ENCODE assay signal across 12 cellular contexts in genomic region chr22:24304067-24304675, GRCh38. TPM values are rescaled to one million over a fixed set of nuclear protein-coding genes. Genes with fewer than 3 reads are reported as not detected.
DNase-seq lines count a peak whose midpoint lies in the region; ATAC-seq, FAIRE-seq and TF ChIP-seq lines count a peak whose summit lies in the region.
"Had no signal": no experiment of that assay in that cellular context is flagged by ENCODE, and none has a peak within 500 bp of the region (broad histone marks: within the 10 kb centered on the region; RNA-seq: fewer than 3 reads in every experiment).

No MANE protein-coding gene starts in this region.

- peak overlapping the region in 2 of 3 experiments; percentile 92 to 95 for H3K27ac Mint-ChIP-seq in nephron

- no peak overlapping the region for H3K4me3 ChIP-seq in BLaER1 treated with 17β-estradiol and CSF1 and Interleukin-3, amounts not matched to agents 10 nM and 100 nM
- H3K4me3 ChIP-seq in Jurkat, Clone E6-1 (ENCODE audit: low read length) = no peak overlapping the region
- H3K4me3 ChIP-seq in endothelial cell of umbilical vein (replicated peaks in 1 of 3; ENCODE audit: insufficient read depth in 1 of 3, low read depth in 1 of 3, low read length in 3 of 3) (no peak overlapping the region), brain microvascular endothelial cell (ENCODE audit: low read depth, low read length) (no peak overlapping the region)
- H3K4me3 ChIP-seq: GM12878 had no signal

- H4K20me1 ChIP-seq in BLaER1 treated with 17β-estradiol and CSF1 and Interleukin-3, amounts not matched to agents 10 nM and 100 nM = peaks cover 15 to 81% (median 50%) of the 10 kb centered on the region in 11 experiments; a peak in 19 of 22 replicates
- H4K20me1 ChIP-seq in endothelial cell of umbilical vein (replicated peaks; ENCODE audit: control insufficient read depth, extremely low read depth, insufficient read depth, low read length) = no peaks in the 10 kb centered on the region

- peaks cover 56% of the 10 kb centered on the region for H3K79me2 ChIP-seq in endothelial cell of umbilical vein (ENCODE audit: control insufficient read depth, insufficient read depth, low read length)
- H3K79me2 ChIP-seq: parathyroid adenoma had no signal

- dilution Hi-C loops in endothelial cell of umbilical vein (cut with MboI; ENCODE audit: extremely low pct_ligation_motif_present, low sequenced_read_pairs) = no loop called here

- H3K9me1 ChIP-seq in endothelial cell of umbilical vein (replicated peaks; ENCODE audit: control insufficient read depth, extremely low read depth, insufficient read depth, low read length) = no peaks in the 10 kb centered on the region

- H3K4me1 Mint-ChIP-seq in nephron = peaks cover 28% of the 10 kb centered on the region

- H3K4me2 ChIP-seq in BLaER1 treated with 17β-estradiol and CSF1 and Interleukin-3, amounts not matched to agents 10 nM and 100 nM = peak overlapping the region; percentile 73 to 97 (median 86)
- H3K4me2 ChIP-seq in endothelial cell of umbilical vein (ENCODE audit: insufficient read depth, low read length) = peak overlapping the region; percentile 94
- H3K4me2 ChIP-seq: SK-N-SH had no signal

- peak; percentile 55 for DNase-seq in Jurkat, Clone E6-1 (ENCODE audit: low read depth, low spot score)
- no peak for DNase-seq in endothelial cell of umbilical vein (ENCODE audit: low read depth, low spot score)
- DNase-seq in brain microvascular endothelial cell = no peak
- no peak for DNase-seq in NOMO-1 treated with DMSO at 0.1 percent for 48 hours (lab: John Stamatoyannopoulos, UW; ENCODE audit: unreplicated experiment)
- DNase-seq in putamen (ENCODE audit: low spot score) = no peak
- DNase-seq: activated CD4-positive, alpha-beta T cell treated with anti-CD3 and anti-CD28 coated beads, Interleukin-2, amount 50 U/mL, for 4 hours; SK-N-SH had no signal

- no peak overlapping the region for H3K4me3 Mint-ChIP-seq in nephron

- H3K4me1 ChIP-seq in BLaER1 treated with 17β-estradiol and CSF1 and Interleukin-3, amounts not matched to agents 10 nM and 100 nM = peaks cover 38 to 60% (median 49%) of the 10 kb centered on the region in 10 experiments
- H3K4me1 ChIP-seq in endothelial cell of umbilical vein (ENCODE audit: control insufficient read depth, extremely low read depth, insufficient read depth, low read length) = peaks cover 39% of the 10 kb centered on the region
- H3K4me1 ChIP-seq: parathyroid adenoma had no signal

- H3K27ac ChIP-seq in BLaER1 treated with 17β-estradiol and CSF1 and Interleukin-3, amounts not matched to agents 10 nM and 100 nM = no peak overlapping the region
- H3K27ac ChIP-seq in endothelial cell of umbilical vein (ENCODE audit: insufficient read depth, low read depth, low read length) = peak overlapping the region; percentile 89
- no peak overlapping the region for H3K27ac ChIP-seq in brain microvascular endothelial cell
- H3K27ac ChIP-seq: parathyroid adenoma had no signal

- peaks cover 0 to 14% (median 11%) of the 10 kb centered on the region in 11 experiments; a peak in 15 of 22 replicates for H3K9me3 ChIP-seq in BLaER1 treated with 17β-estradiol and CSF1 and Interleukin-3, amounts not matched to agents 10 nM and 100 nM (replicated peaks in 1 of 11)
- no peaks in the 10 kb centered on the region for H3K9me3 ChIP-seq in endothelial cell of umbilical vein (replicated peaks; ENCODE audit: control insufficient read depth, insufficient read depth, low read length)
- H3K9me3 ChIP-seq: SK-N-SH had no signal

- H3K9me3 Mint-ChIP-seq in nephron = peaks cover 8% of the 10 kb centered on the region

- FAIRE-seq in endothelial cell of umbilical vein (lab: Jason Lieb, UNC) = no peak
- FAIRE-seq: GM12878 had no signal

- H3K27me3 ChIP-seq in BLaER1 treated with 17β-estradiol and CSF1 and Interleukin-3, amounts not matched to agents 10 nM and 100 nM = no peaks in the 10 kb centered on the region
- no peaks in the 10 kb centered on the region for H3K27me3 ChIP-seq in endothelial cell of umbilical vein (ENCODE audit: control insufficient read depth in 2 of 2, insufficient read depth in 2 of 2, low read length in 2 of 2)
- no peaks in the 10 kb centered on the region for H3K27me3 ChIP-seq in brain microvascular endothelial cell (replicated peaks)

- POLR2A ChIA-PET in endothelial cell of umbilical vein (lab: Charles Lee) = no interaction called here

- H3K36me3 ChIP-seq in BLaER1 treated with 17β-estradiol and CSF1 and Interleukin-3, amounts not matched to agents 10 nM and 100 nM = peaks cover 48 to 89% (median 64%) of the 10 kb centered on the region in 11 experiments
- H3K36me3 ChIP-seq in endothelial cell of umbilical vein (ENCODE audit: control insufficient read depth in 2 of 2, extremely low read depth in 1 of 2, insufficient read depth in 2 of 2, low read length in 2 of 2) = no peaks in the 10 kb centered on the region
- peaks cover 21% of the 10 kb centered on the region for H3K36me3 ChIP-seq in brain microvascular endothelial cell (replicated peaks)

- intact Hi-C loops in endothelial cell of umbilical vein (cut with micrococcal nuclease) = no loop called here

- BruUV-seq in endothelial cell of umbilical vein (replicated peaks; lab: Mats Ljungman, UMichigan) = no TSS peak

- H3K27me3 Mint-ChIP-seq in nephron (ENCODE audit: low read depth) = no peaks in the 10 kb centered on the region

- no peak for TF ChIP-seq POLR2A in endothelial cell of umbilical vein (IDR thresholded peaks at IDR 0.05; ENCODE audit: low read depth, low read length)

- CTCF ChIA-PET in endothelial cell of umbilical vein (lab: Charles Lee) = interaction anchor here (0.6 kb wide), 1 partner anchor 102 kb away, joined by 3 read pairs; no protein-coding TSS in a partner anchor

- H2AFZ ChIP-seq in endothelial cell of umbilical vein (ENCODE audit: low read depth, low read length) = no peak overlapping the region
- H2AFZ ChIP-seq: parathyroid adenoma had no signal

- in situ Hi-C loops in brain microvascular endothelial cell (cut with HindIII; ENCODE audit: low pct_ligation_motif_present, low sequenced_read_pairs) = no loop called here

- no peak overlapping the region for H3K9ac ChIP-seq in BLaER1 treated with 17β-estradiol and CSF1 and Interleukin-3, amounts not matched to agents 10 nM and 100 nM
- H3K9ac ChIP-seq in endothelial cell of umbilical vein (replicated peaks; ENCODE audit: extremely low read depth, insufficient read depth, low read length) = no peak overlapping the region
- H3K9ac ChIP-seq: parathyroid adenoma, SK-N-SH had no signal

- H3K36me3 Mint-ChIP-seq in nephron (ENCODE audit: low read depth) = peaks cover 79% of the 10 kb centered on the region

- ATAC-seq in GM21381 (IDR thresholded peaks at IDR 0.05; ENCODE audit: unreplicated experiment) = no peak
- ATAC-seq: GM12878 had no signal

- TF ChIP-seq CTCF in endothelial cell of umbilical vein (IDR thresholded peaks at IDR 0.05; ENCODE audit: extremely low read depth in 1 of 2, insufficient read depth in 1 of 2, low read depth in 1 of 2, low read length in 2 of 2) = no peak
- no peak for TF ChIP-seq CTCF in nephron (IDR thresholded peaks at IDR 0.05; ENCODE audit: unreplicated experiment in 3 of 3)
- TF ChIP-seq CTCF in brain microvascular endothelial cell (IDR thresholded peaks at IDR 0.05; ENCODE audit: low read depth, low read length, missing control alignments) = no peak

TF ChIP-seq in endothelial cell of umbilical vein, 7 proteins besides CTCF, POLR2A, EP300 and RAD21:
- TF ChIP-seq POLR2AphosphoS5 (IDR thresholded peaks at IDR 0.05; ENCODE audit: insufficient read depth, low read depth, low read length) (no peak), MYC (IDR thresholded peaks at IDR 0.05; ENCODE audit: low read depth, low read length) (no peak), EZH2 (IDR thresholded peaks at IDR 0.05; ENCODE audit: borderline replicate concordance, low read depth, low read length, severe bottlenecking) (no peak), GATA2 (IDR thresholded peaks at IDR 0.05; ENCODE audit: insufficient read depth, insufficient read length, low read depth, low read length) (no peak), MAX (IDR thresholded peaks at IDR 0.05; ENCODE audit: insufficient read depth, insufficient read length) (no peak), JUN (IDR thresholded peaks at IDR 0.05; ENCODE audit: borderline replicate concordance, insufficient read depth, insufficient read length, low read depth) (no peak), FOS (IDR thresholded peaks at IDR 0.05; ENCODE audit: borderline replicate concordance, insufficient read depth, low read length) (no peak)

RNA-seq across cellular contexts. Expression of gene SPECC1L, which starts 33.5 kb away (rescaled TPM):
- 23.0 TPM for polyA plus RNA-seq in Jurkat, Clone E6-1 (2012; ENCODE audit: insufficient read depth, insufficient read length)
- 63.2 and 79.3 TPM in 2 replicates for total RNA-seq in endothelial cell of umbilical vein
- 18.8 and 22.8 TPM in 2 replicates for polyA plus RNA-seq in endothelial cell of umbilical vein
- 25.7 and 26.4 TPM in 2 replicates for polyA plus RNA-seq in endothelial cell of umbilical vein (2011; cell fraction: cytosol; rRNA removed)
- polyA plus RNA-seq in endothelial cell of umbilical vein (2011; cell fraction: nucleus; rRNA removed) = 52.7 and 57.4 TPM in 2 replicates
- polyA plus RNA-seq in endothelial cell of umbilical vein (2012) = 29.0 and 36.1 TPM in 2 replicates
- 51.1 and 60.3 TPM in 2 replicates for polyA minus RNA-seq in endothelial cell of umbilical vein
- 15.2 TPM for polyA minus RNA-seq in endothelial cell of umbilical vein (2011; cell fraction: cytosol; rRNA and poly(A)+ RNA removed)
- polyA minus RNA-seq in endothelial cell of umbilical vein (2011; cell fraction: nucleus; rRNA and poly(A)+ RNA removed) = 55.3 and 60.1 TPM in 2 replicates

RNA-seq across cellular contexts. Expression of gene GGT5, which starts 59.3 kb away (rescaled TPM):
- not detected for polyA plus RNA-seq in Jurkat, Clone E6-1 (2012; ENCODE audit: insufficient read depth, insufficient read length)
- total RNA-seq in endothelial cell of umbilical vein = 35.1 and 45.9 TPM in 2 replicates
- 293 and 501 TPM in 2 replicates for polyA plus RNA-seq in endothelial cell of umbilical vein
- 87.8 and 97.1 TPM in 2 replicates for polyA plus RNA-seq in endothelial cell of umbilical vein (2011; cell fraction: cytosol; rRNA removed)
- 197 and 275 TPM in 2 replicates for polyA plus RNA-seq in endothelial cell of umbilical vein (2011; cell fraction: nucleus; rRNA removed)
- 84.1 and 102 TPM in 2 replicates for polyA plus RNA-seq in endothelial cell of umbilical vein (2012)
- polyA minus RNA-seq in endothelial cell of umbilical vein = 197 and 218 TPM in 2 replicates
- not detected for polyA minus RNA-seq in endothelial cell of umbilical vein (2011; cell fraction: cytosol; rRNA and poly(A)+ RNA removed)
- polyA minus RNA-seq in endothelial cell of umbilical vein (2011; cell fraction: nucleus; rRNA and poly(A)+ RNA removed) = 68.1 and 104 TPM in 2 replicates
- total RNA-seq: GM12878 had no signal
